10 cellular contexts compared by ENCODE assay signal in genomic region chr7:143712381-143712780, GRCh38. TPM values are rescaled to one million over a fixed set of nuclear protein-coding genes. Genes with fewer than 3 reads are reported as not detected.
A peak's percentile ranks its signal among the peaks of the same experiment; 100 is the strongest.
DNase-seq lines count a peak whose midpoint lies in the region; ATAC-seq and TF ChIP-seq lines count a peak whose summit lies in the region.
"Not testable (repeated sequence)": the region's sequence is repeated elsewhere in the genome, so short reads cannot be mapped to it uniquely, and the experiment has no call there.
"Had no signal": no experiment of that assay in that cellular context is flagged by ENCODE, and none has a peak within 500 bp of the region (broad histone marks: within the 10 kb centered on the region; RNA-seq: fewer than 3 reads in every experiment).

No MANE protein-coding gene starts in this region.

- intact Hi-C loops in HCT116 (cut with micrococcal nuclease); PC-9 (cut with micrococcal nuclease; ENCODE audit: unreplicated experiment); lower lobe of right lung (cut with DNase I); upper lobe of right lung (cut with DNase I): not testable (repeated sequence)

- not testable (repeated sequence) for H3K36me3 ChIP-seq in HCT116 (ENCODE audit: control insufficient read depth in 1 of 2, insufficient read depth in 2 of 2, low read length in 2 of 2); PC-9 (ENCODE audit: low read depth); lower lobe of right lung; upper lobe of right lung

- CTCF ChIA-PET in HCT116 (lab: Charles Lee); PC-9 (lab: Charles Lee): not testable (repeated sequence)

- H4K20me1 ChIP-seq in HCT116 (ENCODE audit: insufficient read depth); PC-9 (ENCODE audit: insufficient read depth): not testable (repeated sequence)

- TF ChIP-seq POLR2A in HCT116 (IDR thresholded peaks at IDR 0.05; ENCODE audit: borderline replicate concordance, extremely low read depth, insufficient read depth, insufficient read length) = not testable (repeated sequence)

- H3K4me2 ChIP-seq in HCT116 (ENCODE audit: low read length) = not testable (repeated sequence)
- peak overlapping the region; percentile 74 for H3K4me2 ChIP-seq in PC-9

- not testable (repeated sequence) for H3F3A ChIP-seq in PC-9 (ENCODE audit: insufficient read depth, low read depth)

- H3K27ac ChIP-seq in HCT116 (ENCODE audit: low read depth, low read length); foreskin keratinocyte; lower lobe of right lung; upper lobe of right lung: not testable (repeated sequence)
- H3K27ac ChIP-seq in PC-9 = peak overlapping the region; percentile 94

- not testable (repeated sequence) for H3K4me3 ChIP-seq in HCT116 (replicated peaks in 1 of 2; ENCODE audit: low read depth in 1 of 2, low read length in 2 of 2); astrocyte of the spinal cord (ENCODE audit: low read depth, low read length); lower lobe of right lung; upper lobe of right lung
- H3K4me3 ChIP-seq in PC-9 = peak overlapping the region; percentile 41

- ATAC-seq in HCT116 (peak; percentile 36), SK-N-SH treated with all-trans-retinoic acid at 6 μM for 48 hours (peak; percentile 90), foreskin keratinocyte (peak; percentile 97), lower lobe of right lung (peak; percentile 77 to 92), upper lobe of right lung (peak; percentile 77)

- H3K9me2 ChIP-seq in HCT116 (ENCODE audit: insufficient read depth); PC-9 (ENCODE audit: insufficient read depth): not testable (repeated sequence)

- not testable (repeated sequence) for BruUV-seq in HCT116 (replicated peaks; lab: Mats Ljungman, UMichigan); PC-9 (replicated peaks; lab: Mats Ljungman, UMichigan)

- not testable (repeated sequence) for DNase-seq in HCT116 (ENCODE audit: low read depth, low spot score); foreskin keratinocyte; lower lobe of right lung; upper lobe of right lung
- peak in 1 of 2 experiments; percentile 8 for DNase-seq in PC-9
- DNase-seq in astrocyte of the spinal cord (ENCODE audit: low read depth, low spot score) = peak; percentile 17

- RAD21 ChIA-PET in HCT116 (lab: Charles Lee; ENCODE audit: low non-redundant PET in 1 of 2, low total read pairs in 2 of 2, uncharacterized antibody in 2 of 2, unreplicated experiment in 2 of 2) = not testable (repeated sequence)

- in situ Hi-C loops in astrocyte of the spinal cord (cut with HindIII; ENCODE audit: low sequenced_read_pairs) = not testable (repeated sequence)

- H3K9me3 ChIP-seq in HCT116 (ENCODE audit: control insufficient read depth in 1 of 2, insufficient read depth in 1 of 2, low read depth in 1 of 2, low read length in 2 of 2); PC-9 (ENCODE audit: insufficient read depth, low read depth); lower lobe of right lung; upper lobe of right lung: not testable (repeated sequence)

- H3K9ac ChIP-seq in HCT116 (ENCODE audit: low read length) = not testable (repeated sequence)

- H3K79me2 ChIP-seq in HCT116 (ENCODE audit: insufficient read depth, low read length); PC-9 (ENCODE audit: low read depth): not testable (repeated sequence)

- TF ChIP-seq RAD21 in HCT116 (IDR thresholded peaks at IDR 0.05; ENCODE audit: low read depth) = not testable (repeated sequence)

- H2AFZ ChIP-seq in HCT116 (ENCODE audit: low read depth, low read length, poor library complexity, severe bottlenecking); PC-9: not testable (repeated sequence)

- POLR2A ChIA-PET in HCT116 (lab: Charles Lee); PC-9 (lab: Charles Lee; ENCODE audit: unreplicated experiment): not testable (repeated sequence)

- TF ChIP-seq CTCF in HCT116 (IDR thresholded peaks at IDR 0.05 in 2 of 3, conservative IDR thresholded peaks at IDR 0.05 in 1 of 3; ENCODE audit: borderline replicate concordance in 1 of 3, insufficient read depth in 1 of 3, low read depth in 2 of 3, low read length in 2 of 3); PC-9 (conservative IDR thresholded peaks at IDR 0.05); astrocyte of the spinal cord (IDR thresholded peaks at IDR 0.05; ENCODE audit: low read depth, low read length); foreskin keratinocyte (conservative IDR thresholded peaks at IDR 0.05); lower lobe of right lung (IDR thresholded peaks at IDR 0.05); upper lobe of right lung (IDR thresholded peaks at IDR 0.05): not testable (repeated sequence)

- not testable (repeated sequence) for H3K27me3 ChIP-seq in HCT116 (ENCODE audit: insufficient read depth, low read length); PC-9 (ENCODE audit: insufficient read depth, low read depth); foreskin keratinocyte; lower lobe of right lung (ENCODE audit: low read depth); upper lobe of right lung

- not testable (repeated sequence) for H3K4me1 ChIP-seq in HCT116 (ENCODE audit: control insufficient read depth in 1 of 2, insufficient read depth in 2 of 2, low read length in 2 of 2); PC-9 (replicated peaks; ENCODE audit: insufficient read depth); foreskin keratinocyte; lower lobe of right lung; upper lobe of right lung

RNA-seq across cellular contexts. Expression of gene CTAGE6, which starts 45.1 kb away (rescaled TPM):
- not detected for total RNA-seq in HCT116 (2021; ENCODE audit: unreplicated experiment)
- polyA plus RNA-seq in HCT116 (2012) = not detected in 2 replicates
- 0.90 TPM in 1 of 2 replicates, not detected in the other for total RNA-seq in PC-9 (2021)
- not detected in 2 replicates for total RNA-seq in foreskin keratinocyte
- not detected in 2 replicates for polyA plus RNA-seq in foreskin keratinocyte
- total RNA-seq in lower lobe of right lung = 0.44 TPM
- 0.52 TPM for total RNA-seq in upper lobe of right lung
- total RNA-seq: H1, HT1080 had no signal
- polyA plus RNA-seq: CD14-positive monocyte, H1 had no signal

Comparison
In these comparisons a context has a peak if more than half of its experiments do, and no peak if none do; other contexts are left out.
1. ATAC-seq: peak in every context shown above with its lines; median percentile 97 in foreskin keratinocyte; 90 in SK-N-SH treated with all-trans-retinoic acid at 6 μM for 48 hours; 84 in lower lobe of right lung; 77 in upper lobe of right lung; 36 in HCT116.